In the genomic region with DNA sequence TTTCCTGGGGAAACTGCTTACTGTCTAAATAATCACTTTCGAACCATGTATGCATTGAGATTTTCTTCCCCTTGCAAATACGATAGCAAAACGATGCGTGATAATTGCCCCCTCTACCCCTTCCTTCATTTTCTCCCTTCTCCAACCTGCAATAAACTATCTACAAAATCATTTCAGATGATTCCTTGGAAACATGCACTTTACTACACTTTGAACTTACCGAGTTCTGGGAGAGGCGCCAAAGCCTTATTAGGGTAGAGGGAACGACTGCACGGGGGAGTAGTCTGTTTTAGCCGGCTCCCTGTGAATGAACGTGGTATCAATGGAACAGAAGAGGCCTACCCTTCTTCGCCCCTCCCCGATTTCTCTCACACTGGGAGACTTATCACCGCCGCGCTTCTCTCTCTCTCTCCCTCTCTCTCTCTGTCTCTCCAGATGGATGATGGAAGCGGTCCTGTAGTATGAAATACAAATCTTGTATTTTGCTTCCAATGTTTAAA, we compare ENCODE assay signal across 1 cellular context.
A peak's percentile ranks its signal among the peaks of the same experiment; 100 is the strongest.
TF ChIP-seq lines count a peak whose summit lies in the region.

A gene with protein sequence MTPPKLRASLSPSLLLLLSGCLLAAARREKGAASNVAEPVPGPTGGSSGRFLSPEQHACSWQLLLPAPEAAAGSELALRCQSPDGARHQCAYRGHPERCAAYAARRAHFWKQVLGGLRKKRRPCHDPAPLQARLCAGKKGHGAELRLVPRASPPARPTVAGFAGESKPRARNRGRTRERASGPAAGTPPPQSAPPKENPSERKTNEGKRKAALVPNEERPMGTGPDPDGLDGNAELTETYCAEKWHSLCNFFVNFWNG (minus strand): TSS at position 309 of the 500 bp plus-strand sequence. CDS start 517 bp downstream, outside the sequence.

TF ChIP-seq in HepG2, 621 proteins besides CTCF, POLR2A, EP300 and RAD21 (continued from another document and continues in another):
- TF ChIP-seq, protein P1, sequence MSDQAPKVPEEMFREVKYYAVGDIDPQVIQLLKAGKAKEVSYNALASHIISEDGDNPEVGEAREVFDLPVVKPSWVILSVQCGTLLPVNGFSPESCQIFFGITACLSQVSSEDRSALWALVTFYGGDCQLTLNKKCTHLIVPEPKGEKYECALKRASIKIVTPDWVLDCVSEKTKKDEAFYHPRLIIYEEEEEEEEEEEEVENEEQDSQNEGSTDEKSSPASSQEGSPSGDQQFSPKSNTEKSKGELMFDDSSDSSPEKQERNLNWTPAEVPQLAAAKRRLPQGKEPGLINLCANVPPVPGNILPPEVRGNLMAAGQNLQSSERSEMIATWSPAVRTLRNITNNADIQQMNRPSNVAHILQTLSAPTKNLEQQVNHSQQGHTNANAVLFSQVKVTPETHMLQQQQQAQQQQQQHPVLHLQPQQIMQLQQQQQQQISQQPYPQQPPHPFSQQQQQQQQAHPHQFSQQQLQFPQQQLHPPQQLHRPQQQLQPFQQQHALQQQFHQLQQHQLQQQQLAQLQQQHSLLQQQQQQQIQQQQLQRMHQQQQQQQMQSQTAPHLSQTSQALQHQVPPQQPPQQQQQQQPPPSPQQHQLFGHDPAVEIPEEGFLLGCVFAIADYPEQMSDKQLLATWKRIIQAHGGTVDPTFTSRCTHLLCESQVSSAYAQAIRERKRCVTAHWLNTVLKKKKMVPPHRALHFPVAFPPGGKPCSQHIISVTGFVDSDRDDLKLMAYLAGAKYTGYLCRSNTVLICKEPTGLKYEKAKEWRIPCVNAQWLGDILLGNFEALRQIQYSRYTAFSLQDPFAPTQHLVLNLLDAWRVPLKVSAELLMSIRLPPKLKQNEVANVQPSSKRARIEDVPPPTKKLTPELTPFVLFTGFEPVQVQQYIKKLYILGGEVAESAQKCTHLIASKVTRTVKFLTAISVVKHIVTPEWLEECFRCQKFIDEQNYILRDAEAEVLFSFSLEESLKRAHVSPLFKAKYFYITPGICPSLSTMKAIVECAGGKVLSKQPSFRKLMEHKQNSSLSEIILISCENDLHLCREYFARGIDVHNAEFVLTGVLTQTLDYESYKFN (CRISPR knock-in tag; conservative IDR thresholded peaks at IDR 0.05), result 0 out of 2 replicates have a peak, but pooled peaks have one; percentile 10
- TF ChIP-seq ZFP36L1 (CRISPR knock-in tag; IDR thresholded peaks at IDR 0.05) (0 out of 2 replicates have a peak, but pooled peaks have one; percentile 9), HNRNPH1 (optimal IDR thresholded peaks at IDR 0.05; ENCODE audit: low read depth, low read length) (no peak), KDM4B (CRISPR knock-in tag; IDR thresholded peaks at IDR 0.05) (no peak), ZNF652 (CRISPR knock-in tag; IDR thresholded peaks at IDR 0.05; ENCODE audit: borderline replicate concordance, low read depth) (no peak), NR2F6 (IDR thresholded peaks at IDR 0.05) (no peak), NR2F6 (CRISPR knock-in tag; IDR thresholded peaks at IDR 0.05) (no peak), ZNF841 (CRISPR knock-in tag; IDR thresholded peaks at IDR 0.05; ENCODE audit: borderline replicate concordance) (no peak), KAT8 (CRISPR knock-in tag; IDR thresholded peaks at IDR 0.05) (no peak), SAFB2 (CRISPR knock-in tag; IDR thresholded peaks at IDR 0.05; ENCODE audit: borderline replicate concordance, low read depth) (no peak), STAT5B (CRISPR knock-in tag; IDR thresholded peaks at IDR 0.05) (no peak), ZNF773 (CRISPR knock-in tag; IDR thresholded peaks at IDR 0.05; ENCODE audit: borderline replicate concordance) (no peak), MED1 (CRISPR knock-in tag; IDR thresholded peaks at IDR 0.05) (no peak), ZNF839 (CRISPR knock-in tag; IDR thresholded peaks at IDR 0.05; ENCODE audit: borderline replicate concordance) (no peak), SIX1 (CRISPR knock-in tag; IDR thresholded peaks at IDR 0.05; ENCODE audit: borderline replicate concordance) (no peak), ZNF562 (CRISPR knock-in tag; IDR thresholded peaks at IDR 0.05; ENCODE audit: borderline replicate concordance) (peak; percentile 23; the same call in 1 of the 2 replicates), ZNF83 (CRISPR knock-in tag; IDR thresholded peaks at IDR 0.05; ENCODE audit: borderline replicate concordance) (no peak), MTF2 (CRISPR knock-in tag; IDR thresholded peaks at IDR 0.05; ENCODE audit: borderline replicate concordance) (0 out of 2 replicates have a peak, but pooled peaks have one; percentile 3), PCBP2 (optimal IDR thresholded peaks at IDR 0.05; ENCODE audit: low read depth, low read length, poor library complexity, severe bottlenecking) (no peak), SIN3A (IDR thresholded peaks at IDR 0.05; ENCODE audit: borderline replicate concordance, low read depth, low read length) (no peak), ZNF788 (CRISPR knock-in tag; IDR thresholded peaks at IDR 0.05; ENCODE audit: borderline replicate concordance) (no peak), PPARG (CRISPR knock-in tag; conservative IDR thresholded peaks at IDR 0.05) (no peak), MXD4 (CRISPR knock-in tag; IDR thresholded peaks at IDR 0.05) (no peak), RELA (CRISPR knock-in tag; IDR thresholded peaks at IDR 0.05) (no peak), ZNF382 (CRISPR knock-in tag; IDR thresholded peaks at IDR 0.05; ENCODE audit: borderline replicate concordance) (no peak), PCBP1 (IDR thresholded peaks at IDR 0.05; ENCODE audit: borderline replicate concordance, low read depth, low read length) (no peak), KDM1A (CRISPR knock-in tag; IDR thresholded peaks at IDR 0.05) (no peak), POLR2AphosphoS5 (IDR thresholded peaks at IDR 0.05; ENCODE audit: low read depth, low read length) (no peak), SAP130 (CRISPR knock-in tag; IDR thresholded peaks at IDR 0.05; ENCODE audit: low read depth) (no peak; the same call in 1 of the 2 replicates), ZNF772 (CRISPR knock-in tag; IDR thresholded peaks at IDR 0.05) (no peak), REXO4 (CRISPR knock-in tag; IDR thresholded peaks at IDR 0.05; ENCODE audit: borderline replicate concordance) (no peak), ZNF674 (CRISPR knock-in tag; IDR thresholded peaks at IDR 0.05; ENCODE audit: low read depth) (no peak), CEBPB (IDR thresholded peaks at IDR 0.05; ENCODE audit: borderline replicate concordance, low read depth, low read length) (no peak), MEF2D (CRISPR knock-in tag; IDR thresholded peaks at IDR 0.05) (no peak), ZNF367 (CRISPR knock-in tag; IDR thresholded peaks at IDR 0.05; ENCODE audit: borderline replicate concordance) (no peak), ZNF501 (CRISPR knock-in tag; IDR thresholded peaks at IDR 0.05) (0 out of 2 replicates have a peak, but pooled peaks have one; percentile 6), ZBTB20 (CRISPR knock-in tag; IDR thresholded peaks at IDR 0.05; ENCODE audit: borderline replicate concordance, low read depth) (no peak), ZSCAN12 (CRISPR knock-in tag; IDR thresholded peaks at IDR 0.05) (no peak), REPIN1 (CRISPR knock-in tag; IDR thresholded peaks at IDR 0.05; ENCODE audit: borderline replicate concordance, low read depth) (no peak), ZNF232 (CRISPR knock-in tag; IDR thresholded peaks at IDR 0.05; ENCODE audit: borderline replicate concordance) (no peak), FOXA3 (CRISPR knock-in tag; IDR thresholded peaks at IDR 0.05) (no peak), ZNF446 (CRISPR knock-in tag; IDR thresholded peaks at IDR 0.05) (no peak), ZMAT3 (CRISPR knock-in tag; conservative IDR thresholded peaks at IDR 0.05) (no peak), GATAD2A (CRISPR knock-in tag; IDR thresholded peaks at IDR 0.05) (no peak), ZNF251 (CRISPR knock-in tag; IDR thresholded peaks at IDR 0.05) (no peak), CENPX (CRISPR knock-in tag; IDR thresholded peaks at IDR 0.05) (no peak), ZNF724P (CRISPR knock-in tag; IDR thresholded peaks at IDR 0.05; ENCODE audit: borderline replicate concordance) (no peak), JARID2 (CRISPR knock-in tag; IDR thresholded peaks at IDR 0.05; ENCODE audit: insufficient replicate concordance) (no peak), ZNF224 (CRISPR knock-in tag; IDR thresholded peaks at IDR 0.05) (peak; percentile 81; the same call in 1 of the 2 replicates), SKI (IDR thresholded peaks at IDR 0.05; ENCODE audit: partially characterized antibody) (no peak), TARDBP (CRISPR knock-in tag; IDR thresholded peaks at IDR 0.05) (no peak), ZNF749 (CRISPR knock-in tag; IDR thresholded peaks at IDR 0.05; ENCODE audit: borderline replicate concordance) (no peak), PRPF4 (IDR thresholded peaks at IDR 0.05; ENCODE audit: low read depth, low read length, poor library complexity, severe bottlenecking) (no peak)
- TF ChIP-seq, protein P2, sequence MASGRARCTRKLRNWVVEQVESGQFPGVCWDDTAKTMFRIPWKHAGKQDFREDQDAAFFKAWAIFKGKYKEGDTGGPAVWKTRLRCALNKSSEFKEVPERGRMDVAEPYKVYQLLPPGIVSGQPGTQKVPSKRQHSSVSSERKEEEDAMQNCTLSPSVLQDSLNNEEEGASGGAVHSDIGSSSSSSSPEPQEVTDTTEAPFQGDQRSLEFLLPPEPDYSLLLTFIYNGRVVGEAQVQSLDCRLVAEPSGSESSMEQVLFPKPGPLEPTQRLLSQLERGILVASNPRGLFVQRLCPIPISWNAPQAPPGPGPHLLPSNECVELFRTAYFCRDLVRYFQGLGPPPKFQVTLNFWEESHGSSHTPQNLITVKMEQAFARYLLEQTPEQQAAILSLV (CRISPR knock-in tag; IDR thresholded peaks at IDR 0.05; ENCODE audit: borderline replicate concordance), result no peak
- TF ChIP-seq, protein P3, sequence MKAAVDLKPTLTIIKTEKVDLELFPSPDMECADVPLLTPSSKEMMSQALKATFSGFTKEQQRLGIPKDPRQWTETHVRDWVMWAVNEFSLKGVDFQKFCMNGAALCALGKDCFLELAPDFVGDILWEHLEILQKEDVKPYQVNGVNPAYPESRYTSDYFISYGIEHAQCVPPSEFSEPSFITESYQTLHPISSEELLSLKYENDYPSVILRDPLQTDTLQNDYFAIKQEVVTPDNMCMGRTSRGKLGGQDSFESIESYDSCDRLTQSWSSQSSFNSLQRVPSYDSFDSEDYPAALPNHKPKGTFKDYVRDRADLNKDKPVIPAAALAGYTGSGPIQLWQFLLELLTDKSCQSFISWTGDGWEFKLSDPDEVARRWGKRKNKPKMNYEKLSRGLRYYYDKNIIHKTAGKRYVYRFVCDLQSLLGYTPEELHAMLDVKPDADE (CRISPR knock-in tag; IDR thresholded peaks at IDR 0.05), result no peak
- TF ChIP-seq, protein P4, sequence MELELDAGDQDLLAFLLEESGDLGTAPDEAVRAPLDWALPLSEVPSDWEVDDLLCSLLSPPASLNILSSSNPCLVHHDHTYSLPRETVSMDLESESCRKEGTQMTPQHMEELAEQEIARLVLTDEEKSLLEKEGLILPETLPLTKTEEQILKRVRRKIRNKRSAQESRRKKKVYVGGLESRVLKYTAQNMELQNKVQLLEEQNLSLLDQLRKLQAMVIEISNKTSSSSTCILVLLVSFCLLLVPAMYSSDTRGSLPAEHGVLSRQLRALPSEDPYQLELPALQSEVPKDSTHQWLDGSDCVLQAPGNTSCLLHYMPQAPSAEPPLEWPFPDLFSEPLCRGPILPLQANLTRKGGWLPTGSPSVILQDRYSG (CRISPR knock-in tag; IDR thresholded peaks at IDR 0.05), result no peak
- TF ChIP-seq, protein P5, sequence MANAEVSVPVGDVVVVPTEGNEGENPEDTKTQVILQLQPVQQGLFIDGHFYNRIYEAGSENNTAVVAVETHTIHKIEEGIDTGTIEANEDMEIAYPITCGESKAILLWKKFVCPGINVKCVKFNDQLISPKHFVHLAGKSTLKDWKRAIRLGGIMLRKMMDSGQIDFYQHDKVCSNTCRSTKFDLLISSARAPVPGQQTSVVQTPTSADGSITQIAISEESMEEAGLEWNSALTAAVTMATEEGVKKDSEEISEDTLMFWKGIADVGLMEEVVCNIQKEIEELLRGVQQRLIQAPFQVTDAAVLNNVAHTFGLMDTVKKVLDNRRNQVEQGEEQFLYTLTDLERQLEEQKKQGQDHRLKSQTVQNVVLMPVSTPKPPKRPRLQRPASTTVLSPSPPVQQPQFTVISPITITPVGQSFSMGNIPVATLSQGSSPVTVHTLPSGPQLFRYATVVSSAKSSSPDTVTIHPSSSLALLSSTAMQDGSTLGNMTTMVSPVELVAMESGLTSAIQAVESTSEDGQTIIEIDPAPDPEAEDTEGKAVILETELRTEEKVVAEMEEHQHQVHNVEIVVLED (CRISPR knock-in tag; IDR thresholded peaks at IDR 0.05; ENCODE audit: borderline replicate concordance), result no peak
- TF ChIP-seq, protein P6, sequence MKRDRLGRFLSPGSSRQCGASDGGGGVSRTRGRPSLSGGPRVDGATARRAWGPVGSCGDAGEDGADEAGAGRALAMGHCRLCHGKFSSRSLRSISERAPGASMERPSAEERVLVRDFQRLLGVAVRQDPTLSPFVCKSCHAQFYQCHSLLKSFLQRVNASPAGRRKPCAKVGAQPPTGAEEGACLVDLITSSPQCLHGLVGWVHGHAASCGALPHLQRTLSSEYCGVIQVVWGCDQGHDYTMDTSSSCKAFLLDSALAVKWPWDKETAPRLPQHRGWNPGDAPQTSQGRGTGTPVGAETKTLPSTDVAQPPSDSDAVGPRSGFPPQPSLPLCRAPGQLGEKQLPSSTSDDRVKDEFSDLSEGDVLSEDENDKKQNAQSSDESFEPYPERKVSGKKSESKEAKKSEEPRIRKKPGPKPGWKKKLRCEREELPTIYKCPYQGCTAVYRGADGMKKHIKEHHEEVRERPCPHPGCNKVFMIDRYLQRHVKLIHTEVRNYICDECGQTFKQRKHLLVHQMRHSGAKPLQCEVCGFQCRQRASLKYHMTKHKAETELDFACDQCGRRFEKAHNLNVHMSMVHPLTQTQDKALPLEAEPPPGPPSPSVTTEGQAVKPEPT (CRISPR knock-in tag; IDR thresholded peaks at IDR 0.05; ENCODE audit: low read depth), result no peak
- TF ChIP-seq, protein P7, sequence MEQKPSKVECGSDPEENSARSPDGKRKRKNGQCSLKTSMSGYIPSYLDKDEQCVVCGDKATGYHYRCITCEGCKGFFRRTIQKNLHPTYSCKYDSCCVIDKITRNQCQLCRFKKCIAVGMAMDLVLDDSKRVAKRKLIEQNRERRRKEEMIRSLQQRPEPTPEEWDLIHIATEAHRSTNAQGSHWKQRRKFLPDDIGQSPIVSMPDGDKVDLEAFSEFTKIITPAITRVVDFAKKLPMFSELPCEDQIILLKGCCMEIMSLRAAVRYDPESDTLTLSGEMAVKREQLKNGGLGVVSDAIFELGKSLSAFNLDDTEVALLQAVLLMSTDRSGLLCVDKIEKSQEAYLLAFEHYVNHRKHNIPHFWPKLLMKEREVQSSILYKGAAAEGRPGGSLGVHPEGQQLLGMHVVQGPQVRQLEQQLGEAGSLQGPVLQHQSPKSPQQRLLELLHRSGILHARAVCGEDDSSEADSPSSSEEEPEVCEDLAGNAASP (CRISPR knock-in tag; IDR thresholded peaks at IDR 0.05; ENCODE audit: borderline replicate concordance), result no peak
- TF ChIP-seq, protein P8, sequence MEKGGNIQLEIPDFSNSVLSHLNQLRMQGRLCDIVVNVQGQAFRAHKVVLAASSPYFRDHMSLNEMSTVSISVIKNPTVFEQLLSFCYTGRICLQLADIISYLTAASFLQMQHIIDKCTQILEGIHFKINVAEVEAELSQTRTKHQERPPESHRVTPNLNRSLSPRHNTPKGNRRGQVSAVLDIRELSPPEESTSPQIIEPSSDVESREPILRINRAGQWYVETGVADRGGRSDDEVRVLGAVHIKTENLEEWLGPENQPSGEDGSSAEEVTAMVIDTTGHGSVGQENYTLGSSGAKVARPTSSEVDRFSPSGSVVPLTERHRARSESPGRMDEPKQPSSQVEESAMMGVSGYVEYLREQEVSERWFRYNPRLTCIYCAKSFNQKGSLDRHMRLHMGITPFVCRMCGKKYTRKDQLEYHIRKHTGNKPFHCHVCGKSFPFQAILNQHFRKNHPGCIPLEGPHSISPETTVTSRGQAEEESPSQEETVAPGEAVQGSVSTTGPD (CRISPR knock-in tag; IDR thresholded peaks at IDR 0.05), result no peak
